ENCODE assay signal across 8 cellular contexts in genomic region chr3:186570096-186570940, GRCh38. TPM values are rescaled to one million over a fixed set of nuclear protein-coding genes. Genes with fewer than 3 reads are reported as not detected.
DNase-seq lines count a peak whose midpoint lies in the region; ATAC-seq, FAIRE-seq and TF ChIP-seq lines count a peak whose summit lies in the region.

TSS of gene DNAJB11 (plus strand) at chr3:186570720. CDS start at chr3:186570898, 178 bp downstream.

- TF ChIP-seq RAD21 in H1 (IDR thresholded peaks at IDR 0.05 in 1 of 2, conservative IDR thresholded peaks at IDR 0.05 in 1 of 2; ENCODE audit: low read depth in 2 of 2, low read length in 2 of 2), result no peak

- peaks cover 20% of the 10 kb centered on the region for H3K36me3 Mint-ChIP-seq in activated CD8-positive, alpha-beta memory T cell treated with anti-CD3 and anti-CD28 coated beads, Interleukin-2, amount 10 ng/mL, durations not matched to agents 7 days and 5 days
- H3K36me3 Mint-ChIP-seq in memory B cell, result peaks cover 2% of the 10 kb centered on the region

- H3K18ac ChIP-seq in H1 (ENCODE audit: extremely low read depth, low read length), result no peak within 1 kb of the TSS

- CTCF ChIA-PET in activated CD8-positive, alpha-beta memory T cell treated with anti-CD3 and anti-CD28 coated beads, Interleukin-2, amount 10 ng/mL, durations not matched to agents 7 days and 5 days (lab: Charles Lee), result interaction anchor here (0.7 to 6.9 kb wide), 5 partner anchors 11 to 251 kb away, joined by 3 to 64 read pairs (median 3); no protein-coding TSS in a partner anchor
- CTCF ChIA-PET in H1 (lab: Charles Lee; ENCODE audit: partially characterized antibody), result interaction anchor here (0.8 to 1.7 kb wide), 4 partner anchors 9 to 1145 kb away, joined by 3 to 5 read pairs (median 4); no protein-coding TSS in a partner anchor

- H3K4me2 ChIP-seq in H1 (ENCODE audit: insufficient read depth in 1 of 2, low read depth in 2 of 2, low read length in 2 of 2), result peak within 1 kb of the TSS; percentile 96 to 99

- H3K23me2 ChIP-seq in H1 (ENCODE audit: low read depth, low read length), result peaks cover 16% of the 10 kb centered on the region

- H4K91ac ChIP-seq in H1 (replicated peaks; ENCODE audit: insufficient read length, low read length), result peak within 1 kb of the TSS; percentile 72

- H3K9me3 Mint-ChIP-seq in activated CD8-positive, alpha-beta memory T cell treated with anti-CD3 and anti-CD28 coated beads, Interleukin-2, amount 10 ng/mL, durations not matched to agents 7 days and 5 days (ENCODE audit: low read depth), result no peaks in the 10 kb centered on the region
- no peaks in the 10 kb centered on the region for H3K9me3 Mint-ChIP-seq in memory B cell

- no peak within 1 kb of the TSS for H3K14ac ChIP-seq in H1 (ENCODE audit: insufficient read length)

- no peaks in the 10 kb centered on the region for H3K27me3 Mint-ChIP-seq in activated CD8-positive, alpha-beta memory T cell treated with anti-CD3 and anti-CD28 coated beads, Interleukin-2, amount 10 ng/mL, durations not matched to agents 7 days and 5 days
- no peaks in the 10 kb centered on the region for H3K27me3 Mint-ChIP-seq in memory B cell

- H2AFZ ChIP-seq in H1 (ENCODE audit: low read length), result peak within 1 kb of the TSS; percentile 89

- no peak within 1 kb of the TSS for H3K23ac ChIP-seq in H1 (ENCODE audit: insufficient read length)

- peak within 1 kb of the TSS; percentile 87 for H3K4me3 Mint-ChIP-seq in activated CD8-positive, alpha-beta memory T cell treated with anti-CD3 and anti-CD28 coated beads, Interleukin-2, amount 10 ng/mL, durations not matched to agents 7 days and 5 days
- peak within 1 kb of the TSS; percentile 97 for H3K4me3 Mint-ChIP-seq in memory B cell

- H3K4ac ChIP-seq in H1 (replicated peaks; ENCODE audit: insufficient read length, low read depth, low read length), result no peak within 1 kb of the TSS

- POLR2A ChIA-PET in H1 (lab: Charles Lee; ENCODE audit: partially characterized antibody), result interaction anchor here (0.5 to 9.0 kb wide), 18 partner anchors 9 to 633 kb away, joined by 3 to 96 read pairs (median 4); partner anchors contain the start of genes EIF4A2, RFC4 and TRA2B

- no peaks in the 10 kb centered on the region for H3K9me3 ChIP-seq in NT2/D1 (ENCODE audit: insufficient read depth, low read length)
- H3K9me3 ChIP-seq in H1 (ENCODE audit: insufficient read depth in 2 of 2, low read depth in 1 of 2, low read length in 1 of 2), result no peaks in the 10 kb centered on the region

- peak within 1 kb of the TSS; percentile 88 for H3K27ac Mint-ChIP-seq in activated CD8-positive, alpha-beta memory T cell treated with anti-CD3 and anti-CD28 coated beads, Interleukin-2, amount 10 ng/mL, durations not matched to agents 7 days and 5 days
- peak within 1 kb of the TSS; percentile 98 for H3K27ac Mint-ChIP-seq in memory B cell

- no peak within 1 kb of the TSS for H2BK120ac ChIP-seq in H1 (replicated peaks; ENCODE audit: low read depth, low read length)

- peak; percentile 75 to 98 for TF ChIP-seq POLR2A in H1 (IDR thresholded peaks at IDR 0.05; ENCODE audit: control extremely low read depth in 1 of 2, low read depth in 2 of 2, low read length in 2 of 2)

- H4K5ac ChIP-seq in H1 (ENCODE audit: insufficient read length, low read depth, low read length), result no peak within 1 kb of the TSS

- peak within 1 kb of the TSS; percentile 52 for H3K56ac ChIP-seq in H1 (replicated peaks; ENCODE audit: insufficient read length, low read depth, low read length)

- peak within 1 kb of the TSS; percentile 20; the same call in 1 of the 2 replicates for H2BK5ac ChIP-seq in H1 (ENCODE audit: low read depth, low read length)

- no peaks in the 10 kb centered on the region for H3K27me3 ChIP-seq in NT2/D1 (ENCODE audit: insufficient read depth, insufficient read length)
- no peaks in the 10 kb centered on the region for H3K27me3 ChIP-seq in H1 (replicated peaks in 1 of 4; ENCODE audit: control insufficient read depth in 3 of 4, extremely low read depth in 1 of 4, insufficient read depth in 3 of 4, low read length in 3 of 4)

- H3K4me3 ChIP-seq in NT2/D1 (ENCODE audit: insufficient read length, low read depth) (peak within 1 kb of the TSS; percentile 92), H1 (ENCODE audit: extremely low read depth in 1 of 4, insufficient read depth in 2 of 4, low read depth in 3 of 4, low read length in 4 of 4) (peak within 1 kb of the TSS; percentile 83 to 97 (median 89))

- peak; percentile 84 for FAIRE-seq in H1 (lab: Jason Lieb, UNC)

- peak within 1 kb of the TSS; percentile 53; the same call in 1 of the 2 replicates for H2AK5ac ChIP-seq in H1 (ENCODE audit: low read depth, low read length)

- H3K36me3 ChIP-seq in NT2/D1 (ENCODE audit: insufficient read depth, insufficient read length, low read length) (peaks cover 37% of the 10 kb centered on the region), H1 (ENCODE audit: control insufficient read depth in 2 of 4, insufficient read depth in 4 of 4, low read length in 3 of 4) (peaks cover 5 to 21% (median 13%) of the 10 kb centered on the region in 4 experiments; a peak in 7 of 8 replicates)

- WGBS in H1 (ENCODE audit: extremely low coverage in 1 of 2, insufficient coverage in 1 of 2, insufficient read length in 1 of 2, insufficient replicate concordance in 2 of 2, low coverage in 1 of 2, low lambda C conversion rate in 2 of 2, missing lambda C conversion rate in 1 of 2), 2 experiments, result 1% methylated on average over 58 of the region's 59 CpGs; no CpG with 5 or more reads in 1 of the 2 experiments

- ATAC-seq in GM21381 (IDR thresholded peaks at IDR 0.05; ENCODE audit: unreplicated experiment) (peak; percentile 82), memory B cell (ENCODE audit: low read depth) (peak; percentile 76)
- peak; percentile 87 for ATAC-seq in activated CD8-positive, alpha-beta memory T cell treated with anti-CD3 and anti-CD28 coated beads, Interleukin-2, amount 10 ng/mL, durations not matched to agents 7 days and 5 days

- H3K79me1 ChIP-seq in H1 (ENCODE audit: low read depth, low read length), result peaks cover 3% of the 10 kb centered on the region

- H2BK12ac ChIP-seq in H1 (ENCODE audit: low read depth, low read length), result no peak within 1 kb of the TSS

- TF ChIP-seq EP300 in H1 (IDR thresholded peaks at IDR 0.05; ENCODE audit: borderline replicate concordance in 1 of 2, low read depth in 2 of 2, low read length in 2 of 2), result no peak

- H4K8ac ChIP-seq in H1 (ENCODE audit: extremely low read depth, insufficient read depth, low read length), result peak within 1 kb of the TSS; percentile 99; the same call in 1 of the 2 replicates

- H3K4me1 ChIP-seq in NT2/D1 (ENCODE audit: insufficient read depth, insufficient read length) (no peaks in the 10 kb centered on the region), H1 (replicated peaks in 1 of 4; ENCODE audit: control insufficient read depth in 3 of 4, insufficient read depth in 4 of 4, low read length in 3 of 4) (peaks cover 0 to 11% (median 4%) of the 10 kb centered on the region in 4 experiments; a peak in 6 of 7 replicates)

- no peak within 1 kb of the TSS; the same call in 1 of the 2 replicates for H2BK15ac ChIP-seq in H1 (ENCODE audit: low read length)

- H3K4me1 Mint-ChIP-seq in activated CD8-positive, alpha-beta memory T cell treated with anti-CD3 and anti-CD28 coated beads, Interleukin-2, amount 10 ng/mL, durations not matched to agents 7 days and 5 days, result peaks cover 55% of the 10 kb centered on the region
- peaks cover 22% of the 10 kb centered on the region for H3K4me1 Mint-ChIP-seq in memory B cell

- no peak for TF ChIP-seq CTCF in H1 (IDR thresholded peaks at IDR 0.05; ENCODE audit: control extremely low read depth in 1 of 3, insufficient read depth in 1 of 3, low read depth in 1 of 3, low read length in 3 of 3)

- peak; percentile 100 for DNase-seq in COR-L47 (lab: John Stamatoyannopoulos, UW)
- DNase-seq in HUDEP-2 (lab: John Stamatoyannopoulos, UW; ENCODE audit: unreplicated experiment in 76 of 76), result peak; percentile 23 to 99 (median 97)
- DNase-seq in NT2/D1 (ENCODE audit: low read depth, low spot score), result peak; percentile 100
- peak; percentile 100 for DNase-seq in activated CD8-positive, alpha-beta memory T cell treated with anti-CD3 and anti-CD28 coated beads, Interleukin-2, amount 10 ng/mL, durations not matched to agents 7 days and 5 days
- peak; percentile 98 to 99 for DNase-seq in H1 (ENCODE audit: low read depth in 1 of 2, low spot score in 2 of 2)
- peak; percentile 88 to 91 for DNase-seq in memory B cell (ENCODE audit: low spot score in 2 of 2)
- peak; percentile 98 for DNase-seq in stimulated activated CD8-positive, alpha-beta memory T cell treated with anti-CD3 and anti-CD28 coated beads, Interleukin-12 subunit alpha, Interleukin-12 subunit beta, amount 100 ng/mL, for 24 hours (ENCODE audit: extremely low read depth)

- peaks cover 0 to 4% of the 10 kb centered on the region in 2 experiments for H4K20me1 ChIP-seq in H1 (replicated peaks in 1 of 2; ENCODE audit: control insufficient read depth in 1 of 2, insufficient read depth in 2 of 2, low read length in 2 of 2)

- H3K9ac ChIP-seq in NT2/D1 (ENCODE audit: insufficient read length, low read depth) (peak within 1 kb of the TSS; percentile 92), H1 (replicated peaks in 1 of 4; ENCODE audit: extremely low read depth in 1 of 4, low read depth in 3 of 4, low read length in 3 of 4) (peak within 1 kb of the TSS; percentile 91 to 98 (median 91))

- no peak within 1 kb of the TSS for H2BK20ac ChIP-seq in H1 (ENCODE audit: low read length)

- H3K79me2 ChIP-seq in H1 (ENCODE audit: control insufficient read depth in 1 of 2, insufficient read depth in 2 of 2, low read length in 2 of 2), result peaks cover 0 to 21% of the 10 kb centered on the region in 2 experiments; a peak in 3 of 4 replicates

- H3K27ac ChIP-seq in H1 (ENCODE audit: low read depth, low read length), result peak within 1 kb of the TSS; percentile 93

TF ChIP-seq in H1, 55 proteins besides CTCF, POLR2A, EP300 and RAD21 (continues in another document):
- TF ChIP-seq NRF1 (IDR thresholded peaks at IDR 0.05; ENCODE audit: low read depth, low read length), result no peak
- TF ChIP-seq TBP (IDR thresholded peaks at IDR 0.05; ENCODE audit: low read depth, low read length), result peak; percentile 93
- TF ChIP-seq SIN3A (conservative IDR thresholded peaks at IDR 0.05 in 1 of 2, IDR thresholded peaks at IDR 0.05 in 1 of 2; ENCODE audit: low read depth in 1 of 2, low read length in 2 of 2), result peak; percentile 39 to 82; a peak in 2 of 4 replicates
- TF ChIP-seq PHF8 (conservative IDR thresholded peaks at IDR 0.05; ENCODE audit: low read depth, low read length), result peak; percentile 87

RNA-seq across cellular contexts. Expression of gene DNAJB11, which starts in this region (rescaled TPM):
- total RNA-seq in activated CD8-positive, alpha-beta memory T cell treated with anti-CD3 and anti-CD28 coated beads, Interleukin-2, amount 10 ng/mL, durations not matched to agents 7 days and 5 days, result 10 to 100 TPM; 48.6 to 61.3 TPM
- total RNA-seq in H1 (2021; fragmentation: NEBNext Ultra II Directional; extraction: Animal tissue kit (Norgen Biotek cat#: 25700)), result 63.9 and 67.7 TPM in 2 replicates
- 14.3 and 14.6 TPM in 2 replicates for polyA plus RNA-seq in H1 (2011; rRNA removed)
- polyA plus RNA-seq in H1 (2011; cell fraction: cytosol; rRNA removed), result 31.5 TPM
- polyA plus RNA-seq in H1 (2011; cell fraction: nucleus; rRNA removed), result 10.7 TPM
- polyA plus RNA-seq in H1 (2012, experiment 1 of 2), result 49.6 to 72.3 TPM (median 56.3 TPM) in 4 replicates
- polyA plus RNA-seq in H1 (2012, experiment 2 of 2), result 20.4 TPM
- polyA plus RNA-seq in H1 (2013, experiment 1 of 2), result 96.2 TPM
- 134 TPM for polyA plus RNA-seq in H1 (2013, experiment 2 of 2)
- 8.2 and 8.8 TPM in 2 replicates for polyA minus RNA-seq in H1 (2011; rRNA and poly(A)+ RNA removed)
- 20.0 TPM for polyA minus RNA-seq in H1 (2011; cell fraction: cytosol; rRNA and poly(A)+ RNA removed)
- polyA minus RNA-seq in H1 (2011; cell fraction: nucleus; rRNA and poly(A)+ RNA removed), result 19.1 TPM

Comparison
In these comparisons a context has a peak if more than half of its experiments do, and no peak if none do; other contexts are left out.
1. Peak in every context shown above with its lines: DNase-seq, ATAC-seq, H3K4me3 ChIP-seq and H3K27ac ChIP-seq.